Comparison of ENCODE assay signal across 8 cellular contexts in genomic region chr17:57441270-57441600, GRCh38.
A peak's percentile ranks its signal among the peaks of the same experiment; 100 is the strongest.
DNase-seq lines count a peak whose midpoint lies in the region; ATAC-seq and TF ChIP-seq lines count a peak whose summit lies in the region.

No MANE protein-coding gene starts in this region.

- H3K36me3 ChIP-seq in mucosa of rectum (ENCODE audit: control insufficient read depth in 2 of 2, insufficient read depth in 2 of 2, low read length in 2 of 2): no peaks in the 10 kb centered on the region
- H3K36me3 ChIP-seq in mucosa of descending colon (ENCODE audit: low read depth): no peaks in the 10 kb centered on the region

- no peak for TF ChIP-seq CTCF in CD4-positive, alpha-beta T cell (IDR thresholded peaks at IDR 0.05)
- TF ChIP-seq CTCF in mucosa of descending colon (IDR thresholded peaks at IDR 0.05): no peak

- no peaks in the 10 kb centered on the region for H3K9me3 ChIP-seq in CD4-positive, alpha-beta T cell (ENCODE audit: control insufficient read depth, low read length)
- no peaks in the 10 kb centered on the region for H3K9me3 ChIP-seq in mucosa of rectum (ENCODE audit: control insufficient read depth in 2 of 2, low read length in 2 of 2)
- no peaks in the 10 kb centered on the region for H3K9me3 ChIP-seq in mucosa of descending colon

- H3K4me1 ChIP-seq in mucosa of rectum (ENCODE audit: control insufficient read depth in 2 of 2, insufficient read depth in 2 of 2, low read length in 2 of 2) (peaks cover 20 to 21% of the 10 kb centered on the region in 2 donors), mucosa of descending colon (ENCODE audit: low read depth) (peaks cover 19% of the 10 kb centered on the region)

- H3K9me3 Mint-ChIP-seq in CD4-positive, alpha-beta T cell: no peaks in the 10 kb centered on the region
- H3K9me3 Mint-ChIP-seq in activated CD4-positive, alpha-beta memory T cell treated with anti-CD3 and anti-CD28 coated beads, Interleukin-2, amount 10 ng/mL, durations not matched to agents 7 days and 5 days: no peaks in the 10 kb centered on the region

- H3K36me3 Mint-ChIP-seq in CD4-positive, alpha-beta T cell (ENCODE audit: low read depth): peaks cover 6% of the 10 kb centered on the region
- H3K36me3 Mint-ChIP-seq in activated CD4-positive, alpha-beta memory T cell treated with anti-CD3 and anti-CD28 coated beads, Interleukin-2, amount 10 ng/mL, durations not matched to agents 7 days and 5 days (ENCODE audit: low read depth): peaks cover 5% of the 10 kb centered on the region

- no peak overlapping the region for H3K9ac ChIP-seq in mucosa of rectum (ENCODE audit: low read depth in 1 of 2, low read length in 2 of 2)

- DNase-seq in CD4-positive, alpha-beta T cell: no peak
- DNase-seq in activated CD4-positive, alpha-beta memory T cell treated with anti-CD3 and anti-CD28 coated beads, Interleukin-2, amount 10 ng/mL, durations not matched to agents 7 days and 5 days: no peak
- DNase-seq in mucosa of descending colon (no peak), NCI-H2227 (lab: John Stamatoyannopoulos, UW; ENCODE audit: unreplicated experiment) (no peak), D341Med (ENCODE audit: low spot score) (no peak)
- DNase-seq in activated effector memory CD4-positive, alpha-beta T cell treated with Interleukin-2 at 50 U/mL for 16 hours: no peak

- peaks cover 86% of the 10 kb centered on the region for H3K4me1 Mint-ChIP-seq in CD4-positive, alpha-beta T cell (ENCODE audit: low read depth)
- H3K4me1 Mint-ChIP-seq in activated CD4-positive, alpha-beta memory T cell treated with anti-CD3 and anti-CD28 coated beads, Interleukin-2, amount 10 ng/mL, durations not matched to agents 7 days and 5 days: peaks cover 58% of the 10 kb centered on the region

- peak; percentile 27 for ATAC-seq in CD4-positive, alpha-beta T cell (ENCODE audit: poor library complexity)
- ATAC-seq in GM21786 (IDR thresholded peaks at IDR 0.05; ENCODE audit: unreplicated experiment) (peak; percentile 37), mucosa of descending colon (no peak)

- H3K27ac ChIP-seq in CD4-positive, alpha-beta T cell (ENCODE audit: low read depth, low read length): no peak overlapping the region
- H3K27ac ChIP-seq in mucosa of rectum (ENCODE audit: low read depth in 2 of 2, low read length in 2 of 2): peak overlapping the region; percentile 5 to 56

- H3K4me3 ChIP-seq in mucosa of rectum (ENCODE audit: low read length in 2 of 2) (no peak overlapping the region), mucosa of descending colon (no peak overlapping the region)

- intact Hi-C loops in CD4-positive, alpha-beta T cell (cut with DNase I, micrococcal nuclease): loop anchor here (5.0 to 10.0 kb wide), 4 partner anchors 54 to 199 kb away; partner anchors contain the start of gene MSI2 (in 1 of the 2)
- intact Hi-C loops in mucosa of descending colon (cut with DNase I, micrococcal nuclease): no loop called here

- H3K27ac Mint-ChIP-seq in CD4-positive, alpha-beta T cell: peak overlapping the region; percentile 87
- H3K27ac Mint-ChIP-seq in activated CD4-positive, alpha-beta memory T cell treated with anti-CD3 and anti-CD28 coated beads, Interleukin-2, amount 10 ng/mL, durations not matched to agents 7 days and 5 days: peak overlapping the region; percentile 85

- CTCF ChIA-PET in CD4-positive, alpha-beta T cell (lab: Charles Lee): interaction anchor here (3.1 kb wide), 1 partner anchor 198 kb away, joined by 20 read pairs; no protein-coding TSS in a partner anchor
- CTCF ChIA-PET in activated CD4-positive, alpha-beta memory T cell treated with anti-CD3 and anti-CD28 coated beads, Interleukin-2, amount 10 ng/mL, durations not matched to agents 7 days and 5 days (lab: Charles Lee): interaction anchor here (0.7 to 3.2 kb wide), 5 partner anchors 14 to 198 kb away, joined by 3 to 33 read pairs (median 3); no protein-coding TSS in a partner anchor

- no peaks in the 10 kb centered on the region for H3K27me3 ChIP-seq in CD4-positive, alpha-beta T cell (ENCODE audit: control insufficient read depth, insufficient read depth, low read length)
- H3K27me3 ChIP-seq in mucosa of rectum (ENCODE audit: control insufficient read depth in 2 of 2, insufficient read depth in 2 of 2, low read length in 2 of 2): no peaks in the 10 kb centered on the region

- POLR2A ChIA-PET in CD4-positive, alpha-beta T cell (lab: Charles Lee): interaction anchor here (1.4 to 1.5 kb wide), 2 partner anchors 14 to 198 kb away, joined by 5 read pairs; no protein-coding TSS in a partner anchor
- POLR2A ChIA-PET in activated CD4-positive, alpha-beta memory T cell treated with anti-CD3 and anti-CD28 coated beads, Interleukin-2, amount 10 ng/mL, durations not matched to agents 7 days and 5 days (lab: Charles Lee): interaction anchor here (1.0 to 1.4 kb wide), 3 partner anchors 13 to 32 kb away, joined by 3 read pairs; no protein-coding TSS in a partner anchor

- H3K4me3 Mint-ChIP-seq in CD4-positive, alpha-beta T cell: peak overlapping the region; percentile 30
- no peak overlapping the region for H3K4me3 Mint-ChIP-seq in activated CD4-positive, alpha-beta memory T cell treated with anti-CD3 and anti-CD28 coated beads, Interleukin-2, amount 10 ng/mL, durations not matched to agents 7 days and 5 days

- H3K27me3 Mint-ChIP-seq in CD4-positive, alpha-beta T cell: no peaks in the 10 kb centered on the region
- no peaks in the 10 kb centered on the region for H3K27me3 Mint-ChIP-seq in activated CD4-positive, alpha-beta memory T cell treated with anti-CD3 and anti-CD28 coated beads, Interleukin-2, amount 10 ng/mL, durations not matched to agents 7 days and 5 days

Comparison
In these comparisons a context has a peak if more than half of its experiments do, and no peak if none do; other contexts are left out.
1. intact Hi-C loops: an anchor here in CD4-positive, alpha-beta T cell (5.0 to 10.0 kb wide); none called in mucosa of descending colon.